ENCODE assay signal across 2 cellular contexts in the genomic region with DNA sequence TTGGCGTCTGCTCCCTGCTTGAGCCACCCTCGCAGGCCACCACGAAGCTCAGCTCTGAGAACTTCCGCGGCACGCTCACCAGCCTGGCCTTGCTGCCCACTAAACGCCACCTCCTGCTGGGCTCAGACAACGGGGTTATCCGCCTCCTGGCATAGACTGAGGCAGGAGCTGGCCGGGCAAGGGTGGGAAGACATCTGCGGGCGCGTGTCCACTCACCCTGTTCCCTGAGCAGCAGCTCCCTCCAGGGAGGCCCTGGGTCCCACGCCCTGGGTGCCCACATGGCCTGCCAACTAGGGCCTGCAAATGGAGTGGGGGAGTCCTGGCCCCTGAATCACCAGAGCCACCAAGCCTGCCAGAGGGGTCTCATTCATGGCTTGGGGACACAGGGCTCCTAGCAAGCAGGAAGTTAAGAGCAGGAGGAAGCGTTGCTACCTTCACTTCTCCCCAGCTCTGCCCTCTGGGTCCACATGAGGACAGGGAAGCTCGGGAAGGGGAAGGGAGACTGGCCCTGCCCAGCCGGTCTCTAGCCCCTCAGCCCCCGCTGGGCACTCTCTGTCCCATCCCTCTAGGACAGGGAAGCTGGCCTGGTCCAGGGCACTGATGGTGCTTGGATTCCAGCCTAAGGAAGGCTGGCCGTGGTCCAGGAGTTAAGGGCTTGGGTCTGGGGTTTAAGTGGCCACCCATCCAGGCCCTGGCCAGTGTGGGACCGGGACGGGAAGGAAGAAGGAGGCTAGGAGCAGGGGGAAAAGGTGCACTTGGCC.
TF ChIP-seq lines count a peak whose summit lies in the region.

No MANE protein-coding gene starts in this region.

TF ChIP-seq in WTC11, 78 proteins besides CTCF, POLR2A, EP300 and RAD21 (continued from another document):
- TF ChIP-seq PRDM15 (CRISPR knock-in tag; IDR thresholded peaks at IDR 0.05) (no peak), ZNF423 (CRISPR knock-in tag; IDR thresholded peaks at IDR 0.05) (no peak), E2F5 (CRISPR knock-in tag; IDR thresholded peaks at IDR 0.05) (no peak), ZNF512 (CRISPR knock-in tag; IDR thresholded peaks at IDR 0.05; ENCODE audit: borderline replicate concordance) (no peak), NFATC4 (CRISPR knock-in tag; IDR thresholded peaks at IDR 0.05) (no peak), ELF4 (CRISPR knock-in tag; IDR thresholded peaks at IDR 0.05; ENCODE audit: low read depth) (no peak), FOXP1 (CRISPR knock-in tag; IDR thresholded peaks at IDR 0.05; ENCODE audit: borderline replicate concordance) (no peak), ZNF671 (CRISPR knock-in tag; IDR thresholded peaks at IDR 0.05) (no peak), CREM (CRISPR knock-in tag; IDR thresholded peaks at IDR 0.05) (no peak), MLX (CRISPR knock-in tag; IDR thresholded peaks at IDR 0.05) (no peak), NR2C2 (CRISPR knock-in tag; IDR thresholded peaks at IDR 0.05) (no peak)
- TF ChIP-seq, protein P1, sequence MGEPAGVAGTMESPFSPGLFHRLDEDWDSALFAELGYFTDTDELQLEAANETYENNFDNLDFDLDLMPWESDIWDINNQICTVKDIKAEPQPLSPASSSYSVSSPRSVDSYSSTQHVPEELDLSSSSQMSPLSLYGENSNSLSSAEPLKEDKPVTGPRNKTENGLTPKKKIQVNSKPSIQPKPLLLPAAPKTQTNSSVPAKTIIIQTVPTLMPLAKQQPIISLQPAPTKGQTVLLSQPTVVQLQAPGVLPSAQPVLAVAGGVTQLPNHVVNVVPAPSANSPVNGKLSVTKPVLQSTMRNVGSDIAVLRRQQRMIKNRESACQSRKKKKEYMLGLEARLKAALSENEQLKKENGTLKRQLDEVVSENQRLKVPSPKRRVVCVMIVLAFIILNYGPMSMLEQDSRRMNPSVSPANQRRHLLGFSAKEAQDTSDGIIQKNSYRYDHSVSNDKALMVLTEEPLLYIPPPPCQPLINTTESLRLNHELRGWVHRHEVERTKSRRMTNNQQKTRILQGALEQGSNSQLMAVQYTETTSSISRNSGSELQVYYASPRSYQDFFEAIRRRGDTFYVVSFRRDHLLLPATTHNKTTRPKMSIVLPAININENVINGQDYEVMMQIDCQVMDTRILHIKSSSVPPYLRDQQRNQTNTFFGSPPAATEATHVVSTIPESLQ (CRISPR knock-in tag; IDR thresholded peaks at IDR 0.05) = no peak

TF ChIP-seq in liver, 16 proteins besides CTCF, POLR2A, EP300 and RAD21 (continued from another document):
- TF ChIP-seq ZBTB33 (IDR thresholded peaks at IDR 0.05) = no peak
TF ChIP-seq in liver: peak in this region for 0.
